Comparison of ENCODE assay signal across 1 cellular context in the genomic region with DNA sequence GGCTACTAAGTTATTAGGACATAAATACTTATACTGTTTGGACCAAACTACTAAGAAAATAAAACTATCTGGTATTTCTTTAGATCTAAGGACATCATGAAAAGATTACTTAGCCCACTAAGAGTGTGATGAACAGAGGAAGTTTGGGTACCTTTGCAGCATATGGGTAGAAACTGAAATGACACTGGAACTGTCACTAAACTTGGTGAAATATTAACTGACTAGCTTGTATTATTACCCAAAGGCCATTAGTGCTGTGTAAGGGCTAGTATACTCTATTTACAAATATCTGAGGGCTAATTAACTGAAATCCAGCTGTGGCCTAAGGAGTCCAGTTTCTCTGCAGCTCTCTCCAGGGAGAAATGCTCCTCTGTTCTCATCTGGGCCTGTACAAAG.
TF ChIP-seq lines count a peak whose summit lies in the region.

No MANE protein-coding gene starts in this region.

TF ChIP-seq in GM23338, 12 proteins besides CTCF, POLR2A, EP300 and RAD21 (continued from another document):
- TF ChIP-seq, protein P1, sequence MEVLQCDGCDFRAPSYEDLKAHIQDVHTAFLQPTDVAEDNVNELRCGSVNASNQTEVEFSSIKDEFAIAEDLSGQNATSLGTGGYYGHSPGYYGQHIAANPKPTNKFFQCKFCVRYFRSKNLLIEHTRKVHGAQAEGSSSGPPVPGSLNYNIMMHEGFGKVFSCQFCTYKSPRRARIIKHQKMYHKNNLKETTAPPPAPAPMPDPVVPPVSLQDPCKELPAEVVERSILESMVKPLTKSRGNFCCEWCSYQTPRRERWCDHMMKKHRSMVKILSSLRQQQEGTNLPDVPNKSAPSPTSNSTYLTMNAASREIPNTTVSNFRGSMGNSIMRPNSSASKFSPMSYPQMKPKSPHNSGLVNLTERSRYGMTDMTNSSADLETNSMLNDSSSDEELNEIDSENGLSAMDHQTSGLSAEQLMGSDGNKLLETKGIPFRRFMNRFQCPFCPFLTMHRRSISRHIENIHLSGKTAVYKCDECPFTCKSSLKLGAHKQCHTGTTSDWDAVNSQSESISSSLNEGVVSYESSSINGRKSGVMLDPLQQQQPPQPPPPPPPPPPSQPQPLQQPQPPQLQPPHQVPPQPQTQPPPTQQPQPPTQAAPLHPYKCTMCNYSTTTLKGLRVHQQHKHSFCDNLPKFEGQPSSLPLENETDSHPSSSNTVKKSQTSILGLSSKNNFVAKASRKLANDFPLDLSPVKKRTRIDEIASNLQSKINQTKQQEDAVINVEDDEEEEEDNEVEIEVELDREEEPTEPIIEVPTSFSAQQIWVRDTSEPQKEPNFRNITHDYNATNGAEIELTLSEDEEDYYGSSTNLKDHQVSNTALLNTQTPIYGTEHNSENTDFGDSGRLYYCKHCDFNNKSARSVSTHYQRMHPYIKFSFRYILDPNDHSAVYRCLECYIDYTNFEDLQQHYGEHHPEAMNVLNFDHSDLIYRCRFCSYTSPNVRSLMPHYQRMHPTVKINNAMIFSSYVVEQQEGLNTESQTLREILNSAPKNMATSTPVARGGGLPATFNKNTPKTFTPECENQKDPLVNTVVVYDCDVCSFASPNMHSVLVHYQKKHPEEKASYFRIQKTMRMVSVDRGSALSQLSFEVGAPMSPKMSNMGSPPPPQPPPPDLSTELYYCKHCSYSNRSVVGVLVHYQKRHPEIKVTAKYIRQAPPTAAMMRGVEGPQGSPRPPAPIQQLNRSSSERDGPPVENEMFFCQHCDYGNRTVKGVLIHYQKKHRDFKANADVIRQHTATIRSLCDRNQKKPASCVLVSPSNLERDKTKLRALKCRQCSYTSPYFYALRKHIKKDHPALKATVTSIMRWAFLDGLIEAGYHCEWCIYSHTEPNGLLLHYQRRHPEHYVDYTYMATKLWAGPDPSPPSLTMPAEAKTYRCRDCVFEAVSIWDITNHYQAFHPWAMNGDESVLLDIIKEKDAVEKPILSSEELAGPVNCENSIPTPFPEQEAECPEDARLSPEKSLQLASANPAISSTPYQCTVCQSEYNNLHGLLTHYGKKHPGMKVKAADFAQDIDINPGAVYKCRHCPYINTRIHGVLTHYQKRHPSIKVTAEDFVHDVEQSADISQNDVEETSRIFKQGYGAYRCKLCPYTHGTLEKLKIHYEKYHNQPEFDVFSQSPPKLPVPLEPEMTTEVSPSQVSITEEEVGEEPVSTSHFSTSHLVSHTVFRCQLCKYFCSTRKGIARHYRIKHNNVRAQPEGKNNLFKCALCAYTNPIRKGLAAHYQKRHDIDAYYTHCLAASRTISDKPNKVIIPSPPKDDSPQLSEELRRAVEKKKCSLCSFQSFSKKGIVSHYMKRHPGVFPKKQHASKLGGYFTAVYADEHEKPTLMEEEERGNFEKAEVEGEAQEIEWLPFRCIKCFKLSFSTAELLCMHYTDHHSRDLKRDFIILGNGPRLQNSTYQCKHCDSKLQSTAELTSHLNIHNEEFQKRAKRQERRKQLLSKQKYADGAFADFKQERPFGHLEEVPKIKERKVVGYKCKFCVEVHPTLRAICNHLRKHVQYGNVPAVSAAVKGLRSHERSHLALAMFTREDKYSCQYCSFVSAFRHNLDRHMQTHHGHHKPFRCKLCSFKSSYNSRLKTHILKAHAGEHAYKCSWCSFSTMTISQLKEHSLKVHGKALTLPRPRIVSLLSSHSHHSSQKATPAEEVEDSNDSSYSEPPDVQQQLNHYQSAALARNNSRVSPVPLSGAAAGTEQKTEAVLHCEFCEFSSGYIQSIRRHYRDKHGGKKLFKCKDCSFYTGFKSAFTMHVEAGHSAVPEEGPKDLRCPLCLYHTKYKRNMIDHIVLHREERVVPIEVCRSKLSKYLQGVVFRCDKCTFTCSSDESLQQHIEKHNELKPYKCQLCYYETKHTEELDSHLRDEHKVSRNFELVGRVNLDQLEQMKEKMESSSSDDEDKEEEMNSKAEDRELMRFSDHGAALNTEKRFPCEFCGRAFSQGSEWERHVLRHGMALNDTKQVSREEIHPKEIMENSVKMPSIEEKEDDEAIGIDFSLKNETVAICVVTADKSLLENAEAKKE (CRISPR knock-in tag; IDR thresholded peaks at IDR 0.05) = no peak
- TF ChIP-seq EZH2 (IDR thresholded peaks at IDR 0.05; ENCODE audit: low read depth, unreplicated experiment) (no peak), ZNF331 (CRISPR knock-in tag; IDR thresholded peaks at IDR 0.05; ENCODE audit: low read depth) (no peak), EZH2phosphoT487 (IDR thresholded peaks at IDR 0.05; ENCODE audit: unreplicated experiment) (no peak), STAT1 (IDR thresholded peaks at IDR 0.05; ENCODE audit: unreplicated experiment) (no peak), CREB1 (CRISPR knock-in tag; IDR thresholded peaks at IDR 0.05; ENCODE audit: low read depth) (no peak), POLR2AphosphoS5 (IDR thresholded peaks at IDR 0.05; ENCODE audit: low read depth) (no peak), JUNB (IDR thresholded peaks at IDR 0.05; ENCODE audit: unreplicated experiment) (no peak), NANOG (IDR thresholded peaks at IDR 0.05; ENCODE audit: borderline replicate concordance) (no peak)
- TF ChIP-seq, protein P2, sequence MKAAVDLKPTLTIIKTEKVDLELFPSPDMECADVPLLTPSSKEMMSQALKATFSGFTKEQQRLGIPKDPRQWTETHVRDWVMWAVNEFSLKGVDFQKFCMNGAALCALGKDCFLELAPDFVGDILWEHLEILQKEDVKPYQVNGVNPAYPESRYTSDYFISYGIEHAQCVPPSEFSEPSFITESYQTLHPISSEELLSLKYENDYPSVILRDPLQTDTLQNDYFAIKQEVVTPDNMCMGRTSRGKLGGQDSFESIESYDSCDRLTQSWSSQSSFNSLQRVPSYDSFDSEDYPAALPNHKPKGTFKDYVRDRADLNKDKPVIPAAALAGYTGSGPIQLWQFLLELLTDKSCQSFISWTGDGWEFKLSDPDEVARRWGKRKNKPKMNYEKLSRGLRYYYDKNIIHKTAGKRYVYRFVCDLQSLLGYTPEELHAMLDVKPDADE (IDR thresholded peaks at IDR 0.05) = no peak
- TF ChIP-seq, protein P3, sequence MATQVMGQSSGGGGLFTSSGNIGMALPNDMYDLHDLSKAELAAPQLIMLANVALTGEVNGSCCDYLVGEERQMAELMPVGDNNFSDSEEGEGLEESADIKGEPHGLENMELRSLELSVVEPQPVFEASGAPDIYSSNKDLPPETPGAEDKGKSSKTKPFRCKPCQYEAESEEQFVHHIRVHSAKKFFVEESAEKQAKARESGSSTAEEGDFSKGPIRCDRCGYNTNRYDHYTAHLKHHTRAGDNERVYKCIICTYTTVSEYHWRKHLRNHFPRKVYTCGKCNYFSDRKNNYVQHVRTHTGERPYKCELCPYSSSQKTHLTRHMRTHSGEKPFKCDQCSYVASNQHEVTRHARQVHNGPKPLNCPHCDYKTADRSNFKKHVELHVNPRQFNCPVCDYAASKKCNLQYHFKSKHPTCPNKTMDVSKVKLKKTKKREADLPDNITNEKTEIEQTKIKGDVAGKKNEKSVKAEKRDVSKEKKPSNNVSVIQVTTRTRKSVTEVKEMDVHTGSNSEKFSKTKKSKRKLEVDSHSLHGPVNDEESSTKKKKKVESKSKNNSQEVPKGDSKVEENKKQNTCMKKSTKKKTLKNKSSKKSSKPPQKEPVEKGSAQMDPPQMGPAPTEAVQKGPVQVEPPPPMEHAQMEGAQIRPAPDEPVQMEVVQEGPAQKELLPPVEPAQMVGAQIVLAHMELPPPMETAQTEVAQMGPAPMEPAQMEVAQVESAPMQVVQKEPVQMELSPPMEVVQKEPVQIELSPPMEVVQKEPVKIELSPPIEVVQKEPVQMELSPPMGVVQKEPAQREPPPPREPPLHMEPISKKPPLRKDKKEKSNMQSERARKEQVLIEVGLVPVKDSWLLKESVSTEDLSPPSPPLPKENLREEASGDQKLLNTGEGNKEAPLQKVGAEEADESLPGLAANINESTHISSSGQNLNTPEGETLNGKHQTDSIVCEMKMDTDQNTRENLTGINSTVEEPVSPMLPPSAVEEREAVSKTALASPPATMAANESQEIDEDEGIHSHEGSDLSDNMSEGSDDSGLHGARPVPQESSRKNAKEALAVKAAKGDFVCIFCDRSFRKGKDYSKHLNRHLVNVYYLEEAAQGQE (IDR thresholded peaks at IDR 0.05; ENCODE audit: unreplicated experiment) = no peak
